Comparison of ENCODE assay signal across 1 cellular context in the genomic region with DNA sequence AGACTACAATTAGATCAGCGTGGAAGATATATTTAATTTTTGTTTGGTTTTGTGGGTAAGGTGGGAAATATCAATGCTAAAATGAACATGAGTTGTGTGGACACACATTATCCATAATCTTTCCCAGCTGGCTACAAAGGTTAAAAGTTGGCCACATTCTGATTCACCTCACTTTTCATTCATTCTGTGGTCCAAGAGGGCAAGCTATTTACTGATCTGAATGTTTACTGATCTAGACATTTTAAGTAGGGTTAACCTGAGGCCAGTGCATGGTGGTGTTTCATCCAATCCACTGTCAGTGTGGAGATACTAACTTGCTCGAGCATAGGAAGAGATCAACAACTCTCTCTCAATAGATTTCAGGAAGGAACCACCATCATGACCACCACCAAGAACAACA.
TF ChIP-seq lines count a peak whose summit lies in the region.

No MANE protein-coding gene starts in this region.

TF ChIP-seq in liver, 16 proteins besides CTCF, POLR2A, EP300 and RAD21 (continued from another document):
- TF ChIP-seq FOXA1 (IDR thresholded peaks at IDR 0.05) (peak; percentile 50), HNF4A (conservative IDR thresholded peaks at IDR 0.05) (peak; percentile 76 to 77), NR2F2 (IDR thresholded peaks at IDR 0.05) (no peak)
